In the genomic region with DNA sequence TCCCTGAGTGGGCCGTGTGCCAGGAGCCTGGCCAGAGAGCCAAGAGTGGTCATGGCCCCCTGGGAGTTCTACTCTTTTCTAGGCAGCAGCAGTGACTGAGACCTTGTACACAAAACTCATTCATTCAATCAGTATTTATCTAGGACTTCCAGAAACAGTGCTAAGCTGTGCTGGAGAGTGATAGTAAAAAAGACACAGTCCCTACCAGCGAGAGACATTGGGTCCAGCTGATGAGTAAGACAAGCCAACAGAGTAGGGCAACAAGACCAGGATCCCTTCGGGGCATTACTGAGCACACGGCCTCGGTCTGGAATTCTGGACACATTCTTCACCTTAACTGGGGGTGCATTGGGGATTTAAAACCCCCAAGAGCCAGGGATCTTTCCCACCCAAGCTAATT, we compare ENCODE assay signal across 1 cellular context.
A peak's percentile ranks its signal among the peaks of the same experiment; 100 is the strongest.
TF ChIP-seq lines count a peak whose summit lies in the region.

No MANE protein-coding gene starts in this region.

TF ChIP-seq in K562, 482 proteins besides CTCF, POLR2A, EP300 and RAD21 (continues in another document):
- TF ChIP-seq KAT7 (CRISPR knock-in tag; IDR thresholded peaks at IDR 0.05; ENCODE audit: borderline replicate concordance) (no peak), ARID4B (CRISPR knock-in tag; IDR thresholded peaks at IDR 0.05) (no peak), ZEB2 (IDR thresholded peaks at IDR 0.05) (no peak), SMAD3 (CRISPR knock-in tag; conservative IDR thresholded peaks at IDR 0.05) (no peak), HDAC2 (IDR thresholded peaks at IDR 0.05) (no peak), SRSF1 (IDR thresholded peaks at IDR 0.05; ENCODE audit: low read depth, low read length) (no peak), FOSL1 (tag; conservative IDR thresholded peaks at IDR 0.05) (peak; percentile 56), ZNF655 (CRISPR knock-in tag; IDR thresholded peaks at IDR 0.05) (no peak), ZNF766 (CRISPR knock-in tag; conservative IDR thresholded peaks at IDR 0.05) (no peak), SOX6 (IDR thresholded peaks at IDR 0.05) (peak; percentile 58), ZFP1 (CRISPR knock-in tag; IDR thresholded peaks at IDR 0.05) (no peak), ZNF274 (IDR thresholded peaks at IDR 0.05; ENCODE audit: borderline replicate concordance, low read depth, low read length) (no peak), NCOR1 (IDR thresholded peaks at IDR 0.05) (peak; percentile 85), ELF2 (CRISPR knock-in tag; IDR thresholded peaks at IDR 0.05) (no peak), SMARCE1 (IDR thresholded peaks at IDR 0.05) (peak; percentile 43; the same call in 1 of the 2 replicates), ZNF551 (CRISPR knock-in tag; IDR thresholded peaks at IDR 0.05) (no peak), ZNF583 (CRISPR knock-in tag; IDR thresholded peaks at IDR 0.05) (no peak), RCOR1 (IDR thresholded peaks at IDR 0.05; ENCODE audit: borderline replicate concordance in 1 of 2, low read depth in 2 of 2, low read length in 2 of 2) (peak in 1 of 2 experiments; percentile 71; a peak in 1 of 4 replicates), TAF15 (IDR thresholded peaks at IDR 0.05; ENCODE audit: low read depth, low read length) (no peak), ZNF175 (CRISPR knock-in tag; IDR thresholded peaks at IDR 0.05; ENCODE audit: low read depth) (no peak), ZNF121 (CRISPR knock-in tag; conservative IDR thresholded peaks at IDR 0.05) (no peak), MEIS2 (IDR thresholded peaks at IDR 0.05; ENCODE audit: partially characterized antibody) (no peak), DEAF1 (CRISPR knock-in tag; IDR thresholded peaks at IDR 0.05) (no peak), E2F5 (CRISPR knock-in tag; IDR thresholded peaks at IDR 0.05) (no peak), NCOA2 (IDR thresholded peaks at IDR 0.05; ENCODE audit: partially characterized antibody in 2 of 2) (no peak), CHD2 (IDR thresholded peaks at IDR 0.05; ENCODE audit: low read depth, low read length) (no peak), MXD1 (CRISPR knock-in tag; IDR thresholded peaks at IDR 0.05; ENCODE audit: borderline replicate concordance, poor library complexity, severe bottlenecking) (no peak), DMBX1 (CRISPR knock-in tag; IDR thresholded peaks at IDR 0.05; ENCODE audit: borderline replicate concordance) (no peak), DPF2 (IDR thresholded peaks at IDR 0.05) (peak; percentile 70)
- TF ChIP-seq, protein P1, sequence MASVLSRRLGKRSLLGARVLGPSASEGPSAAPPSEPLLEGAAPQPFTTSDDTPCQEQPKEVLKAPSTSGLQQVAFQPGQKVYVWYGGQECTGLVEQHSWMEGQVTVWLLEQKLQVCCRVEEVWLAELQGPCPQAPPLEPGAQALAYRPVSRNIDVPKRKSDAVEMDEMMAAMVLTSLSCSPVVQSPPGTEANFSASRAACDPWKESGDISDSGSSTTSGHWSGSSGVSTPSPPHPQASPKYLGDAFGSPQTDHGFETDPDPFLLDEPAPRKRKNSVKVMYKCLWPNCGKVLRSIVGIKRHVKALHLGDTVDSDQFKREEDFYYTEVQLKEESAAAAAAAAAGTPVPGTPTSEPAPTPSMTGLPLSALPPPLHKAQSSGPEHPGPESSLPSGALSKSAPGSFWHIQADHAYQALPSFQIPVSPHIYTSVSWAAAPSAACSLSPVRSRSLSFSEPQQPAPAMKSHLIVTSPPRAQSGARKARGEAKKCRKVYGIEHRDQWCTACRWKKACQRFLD (CRISPR knock-in tag; IDR thresholded peaks at IDR 0.05), result no peak
- TF ChIP-seq, protein P2, sequence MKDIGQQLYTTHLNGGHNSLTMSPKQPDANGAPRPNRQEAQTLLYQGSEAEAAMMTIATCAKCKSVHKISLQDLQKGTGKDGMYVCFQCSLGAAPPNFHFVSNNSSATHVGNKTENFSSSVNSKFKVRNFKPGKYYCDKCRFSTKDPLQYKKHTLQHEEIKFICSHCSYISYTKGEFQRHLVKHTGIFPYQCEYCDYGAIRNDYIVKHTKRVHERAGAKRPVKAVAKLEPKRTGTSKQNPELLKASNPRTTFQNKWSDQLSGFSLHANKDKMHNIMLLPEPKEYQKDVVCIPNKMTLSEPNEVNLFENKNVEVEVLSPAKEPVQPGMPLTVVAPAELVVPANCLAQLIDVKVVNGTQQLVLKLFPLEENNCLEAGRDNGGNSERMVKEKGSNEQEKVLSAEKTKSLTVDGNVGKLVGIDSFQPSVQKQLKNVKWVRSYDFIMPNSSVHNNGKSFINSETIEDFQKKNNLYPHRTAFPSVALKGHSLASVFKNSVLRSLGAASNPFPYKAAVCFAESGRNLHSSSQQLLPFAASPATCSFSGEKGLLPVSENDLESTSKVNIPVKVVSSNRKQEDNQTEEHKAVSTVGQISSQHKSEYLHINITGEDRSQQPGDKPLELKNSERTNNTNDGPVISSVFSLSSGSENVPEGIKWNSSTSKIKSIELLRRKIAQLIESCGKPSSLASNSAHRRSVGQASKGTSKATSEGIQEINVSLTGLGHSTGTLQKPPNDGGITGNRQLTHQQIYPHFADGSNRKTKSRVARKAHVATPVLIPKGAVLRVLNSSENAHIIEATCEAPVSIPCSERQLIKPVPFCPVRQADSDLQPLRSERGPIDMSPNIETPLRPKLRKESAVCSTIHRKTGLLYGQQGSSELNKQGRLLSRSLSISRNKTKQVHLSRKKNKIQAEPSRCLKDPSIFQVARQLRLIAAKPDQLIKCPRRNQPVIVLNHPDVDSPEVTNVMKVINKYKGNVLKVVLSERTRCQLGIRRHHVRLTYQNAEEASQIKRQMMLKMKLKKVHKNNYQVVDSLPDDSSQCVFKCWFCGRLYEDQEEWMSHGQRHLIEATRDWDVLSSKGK (CRISPR knock-in tag; IDR thresholded peaks at IDR 0.05), result no peak
- TF ChIP-seq, protein P3, sequence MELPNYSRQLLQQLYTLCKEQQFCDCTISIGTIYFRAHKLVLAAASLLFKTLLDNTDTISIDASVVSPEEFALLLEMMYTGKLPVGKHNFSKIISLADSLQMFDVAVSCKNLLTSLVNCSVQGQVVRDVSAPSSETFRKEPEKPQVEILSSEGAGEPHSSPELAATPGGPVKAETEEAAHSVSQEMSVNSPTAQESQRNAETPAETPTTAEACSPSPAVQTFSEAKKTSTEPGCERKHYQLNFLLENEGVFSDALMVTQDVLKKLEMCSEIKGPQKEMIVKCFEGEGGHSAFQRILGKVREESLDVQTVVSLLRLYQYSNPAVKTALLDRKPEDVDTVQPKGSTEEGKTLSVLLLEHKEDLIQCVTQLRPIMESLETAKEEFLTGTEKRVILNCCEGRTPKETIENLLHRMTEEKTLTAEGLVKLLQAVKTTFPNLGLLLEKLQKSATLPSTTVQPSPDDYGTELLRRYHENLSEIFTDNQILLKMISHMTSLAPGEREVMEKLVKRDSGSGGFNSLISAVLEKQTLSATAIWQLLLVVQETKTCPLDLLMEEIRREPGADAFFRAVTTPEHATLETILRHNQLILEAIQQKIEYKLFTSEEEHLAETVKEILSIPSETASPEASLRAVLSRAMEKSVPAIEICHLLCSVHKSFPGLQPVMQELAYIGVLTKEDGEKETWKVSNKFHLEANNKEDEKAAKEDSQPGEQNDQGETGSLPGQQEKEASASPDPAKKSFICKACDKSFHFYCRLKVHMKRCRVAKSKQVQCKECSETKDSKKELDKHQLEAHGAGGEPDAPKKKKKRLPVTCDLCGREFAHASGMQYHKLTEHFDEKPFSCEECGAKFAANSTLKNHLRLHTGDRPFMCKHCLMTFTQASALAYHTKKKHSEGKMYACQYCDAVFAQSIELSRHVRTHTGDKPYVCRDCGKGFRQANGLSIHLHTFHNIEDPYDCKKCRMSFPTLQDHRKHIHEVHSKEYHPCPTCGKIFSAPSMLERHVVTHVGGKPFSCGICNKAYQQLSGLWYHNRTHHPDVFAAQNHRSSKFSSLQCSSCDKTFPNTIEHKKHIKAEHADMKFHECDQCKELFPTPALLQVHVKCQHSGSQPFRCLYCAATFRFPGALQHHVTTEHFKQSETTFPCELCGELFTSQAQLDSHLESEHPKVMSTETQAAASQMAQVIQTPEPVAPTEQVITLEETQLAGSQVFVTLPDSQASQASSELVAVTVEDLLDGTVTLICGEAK (IDR thresholded peaks at IDR 0.05), result no peak
- TF ChIP-seq, protein P3 (CRISPR knock-in tag; IDR thresholded peaks at IDR 0.05), result no peak
